12 cellular contexts compared by ENCODE assay signal in genomic region chr1:153640213-153640612, GRCh38. TPM values are rescaled to one million over a fixed set of nuclear protein-coding genes. Genes with fewer than 3 reads are reported as not detected.
"Had no signal": no experiment of that assay in that cellular context is flagged by ENCODE, and none has a peak within 500 bp of the region (broad histone marks: within the 10 kb centered on the region; RNA-seq: fewer than 3 reads in every experiment).

No MANE protein-coding gene starts in this region.

RNA-seq across cellular contexts. Expression of gene S100A1, which starts 12.0 kb away (rescaled TPM):
- total RNA-seq: activated CD4-positive, alpha-beta memory T cell treated with anti-CD3 and anti-CD28 coated beads for 36 hours; activated CD4-positive, alpha-beta T cell treated with anti-CD3 and anti-CD28 coated beads for 36 hours; activated CD4-positive, alpha-beta T cell treated with anti-CD3 and anti-CD28 coated beads, Interleukin-2, amount 10 ng/mL, durations not matched to agents 24 days and 14 days; activated naive CD8-positive, alpha-beta T cell treated with anti-CD3 and anti-CD28 coated beads, Interleukin-2, amount 10 ng/mL, durations not matched to agents 7 days and 5 days; activated T-cell treated with anti-CD3 and anti-CD28 coated beads, Interleukin-2, amount 50 U/mL, for 4 hours; activated T-helper 2 cell treated with anti-CD3 and anti-CD28 coated beads, Interferon-gamma antibody, Interleukin-2, Interleukin-4, amounts not matched to agents 10 μg/mL and 5 μg/mL and 100 μg/mL, durations not matched to agents 14 hours and 24 hours and 36 hours; ascending aorta; dermis microvascular lymphatic vessel endothelial cell; endothelial cell of umbilical vein; fibroblast of villous mesenchyme; T-helper 1 cell treated with Interleukin-12 subunit alpha and Interleukin-12 subunit beta and Interleukin-4 antibody, amounts not matched to agents 30 ng/mL and 1 ng/mL, for 36 hours had no signal
- polyA plus RNA-seq: cardiac muscle cell, endothelial cell of umbilical vein had no signal

RNA-seq across cellular contexts. Expression of gene S100A14, which starts 24.1 kb away (rescaled TPM):
- total RNA-seq: activated CD4-positive, alpha-beta T cell treated with anti-CD3 and anti-CD28 coated beads, Interleukin-2, amount 10 ng/mL, durations not matched to agents 24 days and 14 days; activated naive CD8-positive, alpha-beta T cell treated with anti-CD3 and anti-CD28 coated beads, Interleukin-2, amount 10 ng/mL, durations not matched to agents 7 days and 5 days; activated T-helper 2 cell treated with anti-CD3 and anti-CD28 coated beads, Interferon-gamma antibody, Interleukin-2, Interleukin-4, amounts not matched to agents 10 μg/mL and 5 μg/mL and 100 μg/mL, durations not matched to agents 14 hours and 24 hours and 36 hours; endothelial cell of umbilical vein; fibroblast of villous mesenchyme; T-helper 1 cell treated with Interleukin-12 subunit alpha and Interleukin-12 subunit beta and Interleukin-4 antibody, amounts not matched to agents 30 ng/mL and 1 ng/mL, for 36 hours had no signal
